ENCODE assay signal across 20 cellular contexts in genomic region chr14:23172572-23172971, GRCh38. TPM values are rescaled to one million over a fixed set of nuclear protein-coding genes. Genes with fewer than 3 reads are reported as not detected.
A peak's percentile ranks its signal among the peaks of the same experiment; 100 is the strongest.
DNase-seq lines count a peak whose midpoint lies in the region; ATAC-seq and TF ChIP-seq lines count a peak whose summit lies in the region.
"Had no signal": no experiment of that assay in that cellular context is flagged by ENCODE, and none has a peak within 500 bp of the region (broad histone marks: within the 10 kb centered on the region; RNA-seq: fewer than 3 reads in every experiment).

No MANE protein-coding gene starts in this region.

- H3K4me1 ChIP-seq in RWPE2 (ENCODE audit: insufficient read depth, poor library complexity, severe bottlenecking) (peaks cover 47% of the 10 kb centered on the region), foreskin keratinocyte (peaks cover 35% of the 10 kb centered on the region), vagina (peaks cover 62% of the 10 kb centered on the region), transverse colon (peaks cover 11 to 39% (median 18%) of the 10 kb centered on the region in 4 donors)

- H3K27me3 Mint-ChIP-seq in activated CD4-positive, alpha-beta T cell treated with anti-CD3 and anti-CD28 coated beads, Interleukin-2, amount 10 ng/mL, durations not matched to agents 7 days and 5 days: peaks cover 15% of the 10 kb centered on the region

- H3K27ac Mint-ChIP-seq in activated CD4-positive, alpha-beta T cell treated with anti-CD3 and anti-CD28 coated beads, Interleukin-2, amount 10 ng/mL, durations not matched to agents 7 days and 5 days: no peak overlapping the region

- no peak for TF ChIP-seq EP300 in transverse colon (IDR thresholded peaks at IDR 0.05; ENCODE audit: low read depth)

- no peak overlapping the region for H3K4me3 ChIP-seq in RWPE2 (ENCODE audit: severe bottlenecking)
- H3K4me3 ChIP-seq in vagina: no peak overlapping the region
- no peak overlapping the region for H3K4me3 ChIP-seq in transverse colon

- TF ChIP-seq CTCF in RWPE2 (IDR thresholded peaks at IDR 0.05; ENCODE audit: poor library complexity, severe bottlenecking) (no peak), foreskin keratinocyte (conservative IDR thresholded peaks at IDR 0.05) (no peak), vagina (IDR thresholded peaks at IDR 0.05) (no peak), transverse colon (IDR thresholded peaks at IDR 0.05) (no peak)

- H3K36me3 ChIP-seq in RWPE2 (ENCODE audit: low read depth) (no peaks in the 10 kb centered on the region), vagina (no peaks in the 10 kb centered on the region), transverse colon (no peaks in the 10 kb centered on the region)

- in situ Hi-C loops in transverse colon (cut with MboI; ENCODE audit: low pct_ligation_motif_present in 1 of 4, low pct_unique_long_range_greater_than_20kb in 1 of 4, low sequenced_read_pairs in 3 of 4): no loop called here

- TF ChIP-seq POLR2A in vagina (IDR thresholded peaks at IDR 0.05) (no peak), transverse colon (IDR thresholded peaks at IDR 0.05) (no peak)

- 61% methylated on average over 3 of the region's 3 CpGs; no CpG with 5 or more reads in 1 of the 2 donors for WGBS in transverse colon (ENCODE audit: low coverage in 1 of 2), 2 donors

- H3K27me3 ChIP-seq in RWPE2 (ENCODE audit: insufficient read depth, poor library complexity, severe bottlenecking): no peaks in the 10 kb centered on the region
- H3K27me3 ChIP-seq in foreskin keratinocyte: no peaks in the 10 kb centered on the region
- H3K27me3 ChIP-seq in vagina: no peaks in the 10 kb centered on the region
- H3K27me3 ChIP-seq in transverse colon: no peaks in the 10 kb centered on the region

- POLR2A ChIA-PET in activated CD4-positive, alpha-beta T cell treated with anti-CD3 and anti-CD28 coated beads, Interleukin-2, amount 10 ng/mL, durations not matched to agents 7 days and 5 days (lab: Charles Lee): no interaction called here

- CTCF ChIA-PET in activated CD4-positive, alpha-beta T cell treated with anti-CD3 and anti-CD28 coated beads, Interleukin-2, amount 10 ng/mL, durations not matched to agents 7 days and 5 days (lab: Charles Lee): interaction anchor here (1.6 kb wide), 1 partner anchor 52 kb away, joined by 3 read pairs; no protein-coding TSS in a partner anchor

- H3K9me3 ChIP-seq in RWPE2 (ENCODE audit: severe bottlenecking): no peaks in the 10 kb centered on the region
- no peaks in the 10 kb centered on the region for H3K9me3 ChIP-seq in vagina
- H3K9me3 ChIP-seq in transverse colon: no peaks in the 10 kb centered on the region

- DNase-seq in activated CD4-positive, alpha-beta T cell treated with anti-CD3 and anti-CD28 coated beads, Interleukin-2, amount 10 ng/mL, durations not matched to agents 7 days and 5 days: peak; percentile 9
- no peak for DNase-seq in activated CD4-positive, alpha-beta T cell treated with anti-CD3 and anti-CD28 coated beads, Interleukin-2, amount 50 U/mL, for 4 hours
- no peak for DNase-seq in RWPE2 (ENCODE audit: low spot score)
- DNase-seq in foreskin keratinocyte: no peak
- DNase-seq in vagina (ENCODE audit: extremely low spot score in 2 of 2): no peak
- DNase-seq in transverse colon: no peak
- no peak for DNase-seq in putamen (ENCODE audit: low spot score)
- DNase-seq in NK-92 (lab: John Stamatoyannopoulos, UW; ENCODE audit: unreplicated experiment): no peak
- DNase-seq: DMS153, GF-D8, GOT3, NCI-H1417 treated with DMSO at 0.1 percent for 48 hours, NCI-H187 treated with DMSO at 0.1 percent for 48 hours, NCI-H2227 treated with DMSO at 0.1 percent for 48 hours, NCI-H524, NCI-H82, PC-3 had no signal

- intact Hi-C loops in vagina (cut with DNase I) (no loop called here), transverse colon (cut with DNase I; ENCODE audit: low total_unique reads) (no loop called here)

- no peak overlapping the region for H3K4me3 Mint-ChIP-seq in activated CD4-positive, alpha-beta T cell treated with anti-CD3 and anti-CD28 coated beads, Interleukin-2, amount 10 ng/mL, durations not matched to agents 7 days and 5 days

- ATAC-seq in RWPE2 (ENCODE audit: low read depth): no peak
- no peak for ATAC-seq in foreskin keratinocyte
- ATAC-seq: PC-3 had no signal

- H3K36me3 Mint-ChIP-seq in activated CD4-positive, alpha-beta T cell treated with anti-CD3 and anti-CD28 coated beads, Interleukin-2, amount 10 ng/mL, durations not matched to agents 7 days and 5 days (ENCODE audit: low read depth): no peaks in the 10 kb centered on the region

- H3K9me3 Mint-ChIP-seq in activated CD4-positive, alpha-beta T cell treated with anti-CD3 and anti-CD28 coated beads, Interleukin-2, amount 10 ng/mL, durations not matched to agents 7 days and 5 days: no peaks in the 10 kb centered on the region

- H3K4me1 Mint-ChIP-seq in activated CD4-positive, alpha-beta T cell treated with anti-CD3 and anti-CD28 coated beads, Interleukin-2, amount 10 ng/mL, durations not matched to agents 7 days and 5 days: peaks cover 9% of the 10 kb centered on the region

- H3K27ac ChIP-seq in RWPE2 (ENCODE audit: poor library complexity, severe bottlenecking) (peak overlapping the region; percentile 87), foreskin keratinocyte (peak overlapping the region; percentile 4), vagina (peak overlapping the region; percentile 13), transverse colon (no peak overlapping the region)
- H3K27ac ChIP-seq: 22Rv1, KMS-11 had no signal

RNA-seq across cellular contexts. Expression of gene SLC7A8, which starts 10.9 kb away (rescaled TPM):
- under 1 TPM; 0.27 to 0.64 TPM for total RNA-seq in activated CD4-positive, alpha-beta T cell treated with anti-CD3 and anti-CD28 coated beads, Interleukin-2, amount 10 ng/mL, durations not matched to agents 7 days and 5 days
- total RNA-seq in foreskin keratinocyte: 73.2 TPM in 2 replicates
- 52.7 and 56.7 TPM in 2 replicates for polyA plus RNA-seq in foreskin keratinocyte
- 68.5 TPM for total RNA-seq in vagina
- total RNA-seq in transverse colon: 10 to 100 TPM in 3 of 4 donors, 1 to 10 TPM in 1; 5.2 to 29.1 (median 14.2) TPM

RNA-seq across cellular contexts. Expression of gene CEBPE, which starts 53.5 kb away (rescaled TPM):
- total RNA-seq in activated CD4-positive, alpha-beta T cell treated with anti-CD3 and anti-CD28 coated beads, Interleukin-2, amount 10 ng/mL, durations not matched to agents 7 days and 5 days: under 1 TPM; 0.67 to 0.98 TPM
- not detected in 2 replicates for total RNA-seq in foreskin keratinocyte
- polyA plus RNA-seq in foreskin keratinocyte: not detected in 2 replicates
- not detected for total RNA-seq in vagina
- not detected for total RNA-seq in transverse colon
- total RNA-seq: PC-3 had no signal
- polyA plus RNA-seq: AG04450 had no signal

Comparison
In these comparisons a context has a peak if more than half of its experiments do, and no peak if none do; other contexts are left out.
1. H3K27ac ChIP-seq: peak in RWPE2 (single experiment), foreskin keratinocyte (single experiment) and vagina (single experiment); none in transverse colon (0 of 4).